16 cellular contexts compared by ENCODE assay signal in the genomic region with DNA sequence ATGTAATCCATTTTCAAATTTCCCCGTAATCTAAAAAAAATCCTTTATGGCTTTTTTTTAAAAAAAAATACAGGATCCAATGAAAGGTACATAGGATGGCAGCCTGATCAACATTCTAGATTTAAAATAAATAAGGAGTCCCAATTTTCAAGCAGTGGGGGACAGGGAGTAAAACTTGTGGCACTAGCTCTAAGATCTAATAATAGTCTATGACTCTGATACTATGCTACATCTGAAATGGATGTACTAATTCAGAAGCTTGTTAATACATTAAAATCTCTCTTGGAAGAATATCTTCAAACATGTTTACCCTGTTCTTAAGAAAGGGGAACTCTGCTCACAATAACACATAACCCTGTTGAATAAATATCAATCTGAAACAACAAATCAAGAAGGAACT. TPM values are rescaled to one million over a fixed set of nuclear protein-coding genes. Genes with fewer than 3 reads are reported as not detected.
DNase-seq lines count a peak whose midpoint lies in the region; ATAC-seq and TF ChIP-seq lines count a peak whose summit lies in the region.
"Had no signal": no experiment of that assay in that cellular context is flagged by ENCODE, and none has a peak within 500 bp of the region (broad histone marks: within the 10 kb centered on the region; RNA-seq: fewer than 3 reads in every experiment).

No MANE protein-coding gene starts in this region.

- H3K79me2 ChIP-seq in MM.1S (ENCODE audit: low read length), result peaks cover 81% of the 10 kb centered on the region

- peaks cover 39% of the 10 kb centered on the region for H3F3A ChIP-seq in MM.1S (ENCODE audit: insufficient read depth, low read length)

- H3K4me3 ChIP-seq in right atrium auricular region (no peak overlapping the region), MM.1S (ENCODE audit: low read length) (peak overlapping the region; percentile 43)
- H3K4me3 ChIP-seq: mucosa of descending colon, thyroid gland had no signal

- H3K9me3 ChIP-seq in right atrium auricular region, result no peaks in the 10 kb centered on the region
- no peaks in the 10 kb centered on the region for H3K9me3 ChIP-seq in MM.1S (replicated peaks; ENCODE audit: insufficient read depth, low read length)
- H3K9me3 ChIP-seq: mucosa of descending colon, thyroid gland had no signal

- no peak for TF ChIP-seq CTCF in right atrium auricular region (IDR thresholded peaks at IDR 0.05)
- no peak for TF ChIP-seq CTCF in MM.1S (IDR thresholded peaks at IDR 0.05; ENCODE audit: low read length)

- H3K4me1 ChIP-seq in right atrium auricular region (peaks cover 0 to 18% of the 10 kb centered on the region in 2 donors), MM.1S (ENCODE audit: low read length) (peaks cover 47% of the 10 kb centered on the region)

- ATAC-seq in Right ventricle myocardium superior (ENCODE audit: poor library complexity) (peak; percentile 36), GM21786 (IDR thresholded peaks at IDR 0.05; ENCODE audit: unreplicated experiment) (no peak)
- ATAC-seq in activated naive CD8-positive, alpha-beta T cell treated with anti-CD3 and anti-CD28 coated beads, Interleukin-2, amount 50 U/mL, for 24 hours, result no peak
- no peak for ATAC-seq in stimulated activated effector memory CD8-positive, alpha-beta T cell treated with anti-CD3 and anti-CD28 coated beads, Interleukin-12 subunit alpha, Interleukin-12 subunit beta, amount 100 ng/mL, for 72 hours
- ATAC-seq: left lobe of liver, mucosa of descending colon had no signal

- H2AFZ ChIP-seq in MM.1S (ENCODE audit: low read length), result no peak overlapping the region

- intact Hi-C loops in Right ventricle myocardium superior (cut with DNase I), result no loop called here

- H3K9ac ChIP-seq in MM.1S (ENCODE audit: low read length), result peak overlapping the region; percentile 50; the same call in 1 of the 2 replicates

- peak overlapping the region; percentile 84 for H3K27ac Mint-ChIP-seq in activated naive CD8-positive, alpha-beta T cell treated with anti-CD3 and anti-CD28 coated beads, Interleukin-2, amount 50 U/mL, for 24 hours
- no peak overlapping the region for H3K27ac Mint-ChIP-seq in stimulated activated effector memory CD8-positive, alpha-beta T cell treated with anti-CD3 and anti-CD28 coated beads, Interleukin-12 subunit alpha, Interleukin-12 subunit beta, amount 100 ng/mL, for 72 hours

- peak overlapping the region; percentile 79 for H3K4me2 ChIP-seq in MM.1S (ENCODE audit: low read depth, low read length)

- H3K36me3 Mint-ChIP-seq in activated naive CD8-positive, alpha-beta T cell treated with anti-CD3 and anti-CD28 coated beads, Interleukin-2, amount 50 U/mL, for 24 hours (ENCODE audit: low read depth), result no peaks in the 10 kb centered on the region
- no peaks in the 10 kb centered on the region for H3K36me3 Mint-ChIP-seq in stimulated activated effector memory CD8-positive, alpha-beta T cell treated with anti-CD3 and anti-CD28 coated beads, Interleukin-12 subunit alpha, Interleukin-12 subunit beta, amount 100 ng/mL, for 72 hours

- H3K9me2 ChIP-seq in MM.1S (replicated peaks; ENCODE audit: insufficient read depth, low read length), result no peaks in the 10 kb centered on the region

- H3K36me3 ChIP-seq in right atrium auricular region (no peaks in the 10 kb centered on the region), MM.1S (replicated peaks; ENCODE audit: insufficient read depth, low read length) (no peaks in the 10 kb centered on the region)
- H3K36me3 ChIP-seq: thyroid gland had no signal

- peak overlapping the region; percentile 58 for H3K4me3 Mint-ChIP-seq in activated naive CD8-positive, alpha-beta T cell treated with anti-CD3 and anti-CD28 coated beads, Interleukin-2, amount 50 U/mL, for 24 hours
- peak overlapping the region; percentile 20 for H3K4me3 Mint-ChIP-seq in stimulated activated effector memory CD8-positive, alpha-beta T cell treated with anti-CD3 and anti-CD28 coated beads, Interleukin-12 subunit alpha, Interleukin-12 subunit beta, amount 100 ng/mL, for 72 hours

- H3K27ac ChIP-seq in right atrium auricular region (no peak overlapping the region), MM.1S (ENCODE audit: low read length) (peak overlapping the region; percentile 83)
- H3K27ac ChIP-seq: thyroid gland had no signal

- no peaks in the 10 kb centered on the region for H4K20me1 ChIP-seq in MM.1S (ENCODE audit: insufficient read depth, low read length)

- H3K27me3 Mint-ChIP-seq in activated naive CD8-positive, alpha-beta T cell treated with anti-CD3 and anti-CD28 coated beads, Interleukin-2, amount 50 U/mL, for 24 hours, result no peaks in the 10 kb centered on the region

- no peak for DNase-seq in Right ventricle myocardium superior
- DNase-seq in right atrium auricular region (ENCODE audit: low spot score), result no peak
- DNase-seq in MM.1S, result no peak
- DNase-seq in activated naive CD8-positive, alpha-beta T cell treated with anti-CD3 and anti-CD28 coated beads, Interleukin-2, amount 50 U/mL, for 24 hours, result no peak
- no peak for DNase-seq in stimulated activated effector memory CD8-positive, alpha-beta T cell treated with anti-CD3 and anti-CD28 coated beads, Interleukin-12 subunit alpha, Interleukin-12 subunit beta, amount 100 ng/mL, for 72 hours (ENCODE audit: low spot score in 2 of 2)
- no peak for DNase-seq in NCI-H1694 treated with DMSO at 0.1 percent for 48 hours (lab: John Stamatoyannopoulos, UW)
- DNase-seq in HuH-7 (ENCODE audit: low spot score), result no peak
- DNase-seq: activated CD8-positive, alpha-beta memory T cell treated with anti-CD3 and anti-CD28 coated beads for 24 hours; cortex of kidney; foreskin melanocyte; mucosa of descending colon; NCI-H526 treated with DMSO at 0.1 percent for 48 hours; stimulated activated CD4-positive, alpha-beta T cell treated with anti-CD3 and anti-CD28 coated beads, Interleukin-2, amount 100 ng/mL, for 48 hours; thyroid gland had no signal

- no peaks in the 10 kb centered on the region for H3K9me3 Mint-ChIP-seq in activated naive CD8-positive, alpha-beta T cell treated with anti-CD3 and anti-CD28 coated beads, Interleukin-2, amount 50 U/mL, for 24 hours
- no peaks in the 10 kb centered on the region for H3K9me3 Mint-ChIP-seq in stimulated activated effector memory CD8-positive, alpha-beta T cell treated with anti-CD3 and anti-CD28 coated beads, Interleukin-12 subunit alpha, Interleukin-12 subunit beta, amount 100 ng/mL, for 72 hours

- H3K27me3 ChIP-seq in right atrium auricular region, result no peaks in the 10 kb centered on the region
- no peaks in the 10 kb centered on the region for H3K27me3 ChIP-seq in MM.1S (replicated peaks; ENCODE audit: insufficient read depth, low read length)
- H3K27me3 ChIP-seq: thyroid gland had no signal

- peaks cover 37% of the 10 kb centered on the region for H3K4me1 Mint-ChIP-seq in activated naive CD8-positive, alpha-beta T cell treated with anti-CD3 and anti-CD28 coated beads, Interleukin-2, amount 50 U/mL, for 24 hours
- peaks cover 44% of the 10 kb centered on the region for H3K4me1 Mint-ChIP-seq in stimulated activated effector memory CD8-positive, alpha-beta T cell treated with anti-CD3 and anti-CD28 coated beads, Interleukin-12 subunit alpha, Interleukin-12 subunit beta, amount 100 ng/mL, for 72 hours

RNA-seq across cellular contexts. Expression of a gene that starts 8.5 kb away (rescaled TPM):
- total RNA-seq in Right ventricle myocardium superior (7.0 TPM), right atrium auricular region (1 to 10 TPM; 5.9 to 7.9 TPM)
